Comparison of ENCODE assay signal across 24 cellular contexts in the genomic region with DNA sequence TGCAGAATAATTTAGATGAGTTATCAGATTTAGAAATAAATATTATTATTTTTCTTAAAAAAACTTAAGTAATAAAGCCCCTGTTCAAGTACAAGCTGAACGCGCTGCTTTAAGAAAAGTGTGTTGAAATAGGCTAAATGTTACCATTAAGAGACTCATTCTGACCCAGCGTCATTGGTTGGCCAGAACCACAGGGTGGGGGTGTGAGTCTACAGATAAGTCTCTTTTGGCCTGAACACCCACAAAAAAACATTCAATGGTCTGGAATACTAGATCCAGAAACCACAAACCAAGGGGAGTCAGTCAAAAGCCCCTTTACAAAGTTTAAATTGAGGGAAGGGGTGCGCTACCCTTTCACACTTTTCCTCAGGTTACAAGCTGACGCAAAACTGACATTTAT.
DNase-seq lines count a peak whose midpoint lies in the region; ATAC-seq and TF ChIP-seq lines count a peak whose summit lies in the region.
"Had no signal": no experiment of that assay in that cellular context is flagged by ENCODE, and none has a peak within 500 bp of the region (broad histone marks: within the 10 kb centered on the region; RNA-seq: fewer than 3 reads in every experiment).

No MANE protein-coding gene starts in this region.

- no TSS peak for BruUV-seq in OCI-LY7 (replicated peaks; lab: Mats Ljungman, UMichigan)

- no peak overlapping the region for H3K4me2 ChIP-seq in OCI-LY7 (ENCODE audit: low read length)
- H3K4me2 ChIP-seq: BLaER1 had no signal

- peaks cover 10% of the 10 kb centered on the region for H3K9me3 ChIP-seq in endodermal cell (ENCODE audit: control insufficient read depth, low read length)
- no peaks in the 10 kb centered on the region for H3K9me3 ChIP-seq in sigmoid colon
- H3K9me3 ChIP-seq in OCI-LY7 (ENCODE audit: low read length): no peaks in the 10 kb centered on the region
- no peaks in the 10 kb centered on the region for H3K9me3 ChIP-seq in upper lobe of left lung
- H3K9me3 ChIP-seq: BLaER1, stomach had no signal

- H3K27ac Mint-ChIP-seq in endodermal cell (no peak overlapping the region), osteocyte (ENCODE audit: unreplicated experiment) (no peak overlapping the region)
- H3K27ac Mint-ChIP-seq: activated naive CD4-positive, alpha-beta T cell treated with anti-CD3 and anti-CD28 coated beads, Interleukin-2, amount 50 U/mL, for 24 hours; T-helper 2 cell treated with Interferon-gamma antibody and Interleukin-4, amounts not matched to agents 5 μg/mL and 100 μg/mL, for 36 hours had no signal

- POLR2A ChIA-PET in OCI-LY7 (lab: Charles Lee): no interaction called here

- H3K4me1 Mint-ChIP-seq in endodermal cell (peaks cover 10% of the 10 kb centered on the region), osteocyte (ENCODE audit: unreplicated experiment) (peaks cover 11% of the 10 kb centered on the region)
- H3K4me1 Mint-ChIP-seq: activated naive CD4-positive, alpha-beta T cell treated with anti-CD3 and anti-CD28 coated beads, Interleukin-2, amount 50 U/mL, for 24 hours; central memory CD8-positive, alpha-beta T cell had no signal

- H3K27ac ChIP-seq in endodermal cell (ENCODE audit: low read depth, low read length) (no peak overlapping the region), sigmoid colon (no peak overlapping the region), OCI-LY7 (ENCODE audit: low read depth, low read length, poor library complexity, severe bottlenecking) (no peak overlapping the region), upper lobe of left lung (no peak overlapping the region)
- H3K27ac ChIP-seq: BLaER1, dorsolateral prefrontal cortex, heart left ventricle, stomach, upper lobe of right lung had no signal

- H3K27me3 ChIP-seq in endodermal cell (ENCODE audit: control insufficient read depth, insufficient read depth, low read length, poor library complexity, severe bottlenecking): no peaks in the 10 kb centered on the region
- no peaks in the 10 kb centered on the region for H3K27me3 ChIP-seq in sigmoid colon
- H3K27me3 ChIP-seq in upper lobe of left lung: no peaks in the 10 kb centered on the region
- H3K27me3 ChIP-seq: BLaER1, heart left ventricle, stomach, upper lobe of right lung had no signal

- TF ChIP-seq EP300 in sigmoid colon (IDR thresholded peaks at IDR 0.05) (no peak), upper lobe of left lung (IDR thresholded peaks at IDR 0.05) (no peak)

- no peak for ATAC-seq in upper lobe of left lung (ENCODE audit: low FRiP score in 2 of 2)
- ATAC-seq: heart left ventricle, left colon, upper lobe of right lung had no signal

- H3K36me3 Mint-ChIP-seq in endodermal cell (ENCODE audit: low read depth) (peaks cover 6% of the 10 kb centered on the region), osteocyte (ENCODE audit: unreplicated experiment) (no peaks in the 10 kb centered on the region)
- H3K36me3 Mint-ChIP-seq: activated naive CD4-positive, alpha-beta T cell treated with anti-CD3 and anti-CD28 coated beads, Interleukin-2, amount 50 U/mL, for 24 hours had no signal

- TF ChIP-seq POLR2A in sigmoid colon (IDR thresholded peaks at IDR 0.05): no peak
- TF ChIP-seq POLR2A in upper lobe of left lung (IDR thresholded peaks at IDR 0.05): no peak

- H4K20me1 ChIP-seq in OCI-LY7 (ENCODE audit: insufficient read depth, low read length): no peaks in the 10 kb centered on the region
- H4K20me1 ChIP-seq: BLaER1 had no signal

- H3K4me1 ChIP-seq in endodermal cell (ENCODE audit: control insufficient read depth, insufficient read depth, low read length) (no peaks in the 10 kb centered on the region), sigmoid colon (no peaks in the 10 kb centered on the region), OCI-LY7 (ENCODE audit: insufficient read depth, low read length, poor library complexity, severe bottlenecking) (no peaks in the 10 kb centered on the region), upper lobe of left lung (no peaks in the 10 kb centered on the region)
- H3K4me1 ChIP-seq: BLaER1, heart left ventricle, stomach, upper lobe of right lung had no signal

- no peak overlapping the region for H3K4me3 ChIP-seq in endodermal cell (ENCODE audit: low read length)
- H3K4me3 ChIP-seq in sigmoid colon: no peak overlapping the region
- no peak overlapping the region for H3K4me3 ChIP-seq in OCI-LY7 (ENCODE audit: low read depth, low read length, poor library complexity, severe bottlenecking)
- H3K4me3 ChIP-seq in upper lobe of left lung: no peak overlapping the region
- H3K4me3 ChIP-seq: BLaER1, dorsolateral prefrontal cortex, heart left ventricle, stomach, upper lobe of right lung had no signal

- H3K4me3 Mint-ChIP-seq in endodermal cell (no peak overlapping the region), osteocyte (ENCODE audit: unreplicated experiment) (no peak overlapping the region)
- H3K4me3 Mint-ChIP-seq: activated naive CD4-positive, alpha-beta T cell treated with anti-CD3 and anti-CD28 coated beads, Interleukin-2, amount 50 U/mL, for 24 hours; central memory CD8-positive, alpha-beta T cell; T-helper 2 cell treated with Interferon-gamma antibody and Interleukin-4, amounts not matched to agents 5 μg/mL and 100 μg/mL, for 36 hours had no signal

- no peak overlapping the region for H2AFZ ChIP-seq in OCI-LY7 (ENCODE audit: low read length)

- H3K9me3 Mint-ChIP-seq in endodermal cell (peaks cover 20% of the 10 kb centered on the region), osteocyte (ENCODE audit: unreplicated experiment) (peaks cover 11% of the 10 kb centered on the region)

- H3K27me3 Mint-ChIP-seq in endodermal cell (ENCODE audit: insufficient read depth): no peaks in the 10 kb centered on the region
- peaks cover 4% of the 10 kb centered on the region for H3K27me3 Mint-ChIP-seq in osteocyte (ENCODE audit: unreplicated experiment)
- H3K27me3 Mint-ChIP-seq: activated naive CD4-positive, alpha-beta T cell treated with anti-CD3 and anti-CD28 coated beads, Interleukin-2, amount 50 U/mL, for 24 hours; central memory CD8-positive, alpha-beta T cell had no signal

- no peak overlapping the region for H3K9ac ChIP-seq in endodermal cell (ENCODE audit: extremely low read depth, low read length, poor library complexity, severe bottlenecking)
- H3K9ac ChIP-seq: BLaER1 had no signal

- DNase-seq in NCI-H748 (lab: John Stamatoyannopoulos, UW; ENCODE audit: unreplicated experiment) (peak; percentile 48), NCI-H748 treated with DMSO at 0.1 percent for 48 hours (lab: John Stamatoyannopoulos, UW) (no peak), NCI-H69 (lab: John Stamatoyannopoulos, UW) (peak; percentile 21), endodermal cell (peak; percentile 61), osteocyte (ENCODE audit: extremely low spot score, unreplicated experiment) (no peak), sigmoid colon (no peak), OCI-LY7 (ENCODE audit: low spot score) (no peak), upper lobe of left lung (no peak)
- DNase-seq: activated CD4-positive, alpha-beta T cell treated with anti-CD3 and anti-CD28 coated beads, Interleukin-2, amount 50 U/mL, for 4 hours; activated CD8-positive, alpha-beta memory T cell treated with anti-CD3 and anti-CD28 coated beads, Interleukin-2, amount 50 U/mL, for 4 hours; COR-L47; dorsolateral prefrontal cortex; heart left ventricle; left colon; NCI-H1436; NCI-H2171 treated with DMSO at 0.1 percent for 48 hours; NCI-H524; stimulated activated CD8-positive, alpha-beta memory T cell treated with anti-CD3 and anti-CD28 coated beads, Interleukin-4, amount 100 ng/mL, for 48 hours; stomach; upper lobe of right lung had no signal

- H3K79me2 ChIP-seq in OCI-LY7 (ENCODE audit: insufficient read depth, low read depth, low read length): no peaks in the 10 kb centered on the region

- TF ChIP-seq CTCF in endodermal cell (conservative IDR thresholded peaks at IDR 0.05) (peak; percentile 50), osteocyte (IDR thresholded peaks at IDR 0.05) (peak; percentile 8), sigmoid colon (IDR thresholded peaks at IDR 0.05) (no peak), OCI-LY7 (conservative IDR thresholded peaks at IDR 0.05; ENCODE audit: low read length) (no peak), upper lobe of left lung (IDR thresholded peaks at IDR 0.05) (no peak)

- WGBS in endodermal cell (ENCODE audit: insufficient coverage in 1 of 2, insufficient read length in 1 of 2), 2 experiments: 87 to 88% methylated on average over 5 of the region's 5 CpGs
- WGBS in sigmoid colon, 2 donors: 83 to 91% methylated on average over 5 of the region's 5 CpGs
- WGBS in upper lobe of left lung, 2 donors: 89 to 91% methylated on average over 5 of the region's 5 CpGs

- CTCF ChIA-PET in OCI-LY7 (lab: Charles Lee; ENCODE audit: unreplicated experiment): no interaction called here

- intact Hi-C loops in sigmoid colon (cut with DNase I) (no loop called here), OCI-LY7 (cut with micrococcal nuclease; ENCODE audit: unreplicated experiment) (no loop called here)

- H3K36me3 ChIP-seq in endodermal cell (ENCODE audit: control insufficient read depth, insufficient read depth, low read length) (no peaks in the 10 kb centered on the region), sigmoid colon (no peaks in the 10 kb centered on the region), OCI-LY7 (ENCODE audit: insufficient read depth, low read length) (no peaks in the 10 kb centered on the region), upper lobe of left lung (no peaks in the 10 kb centered on the region)
- H3K36me3 ChIP-seq: BLaER1, heart left ventricle, stomach, upper lobe of right lung had no signal

- H3K9me2 ChIP-seq in OCI-LY7 (ENCODE audit: insufficient read depth, low read length): no peaks in the 10 kb centered on the region

Comparison
In these comparisons a context has a peak if more than half of its experiments do, and no peak if none do; other contexts are left out.
1. DNase-seq: peak in NCI-H748 (single experiment), NCI-H69 (single experiment) and endodermal cell (single experiment); none in NCI-H748 treated with DMSO at 0.1 percent for 48 hours (single experiment), osteocyte (single experiment), sigmoid colon (single experiment), OCI-LY7 (single experiment) and upper lobe of left lung (0 of 2).
2. CTCF ChIP-seq: peak in endodermal cell (single experiment) and osteocyte (single experiment); none in sigmoid colon (0 of 4), OCI-LY7 (single experiment) and upper lobe of left lung (0 of 6).